Comparison of ENCODE assay signal across 9 cellular contexts in genomic region chr9:34559616-34560546, GRCh38. TPM values are rescaled to one million over a fixed set of nuclear protein-coding genes. Genes with fewer than 3 reads are reported as not detected.
DNase-seq lines count a peak whose midpoint lies in the region; ATAC-seq and TF ChIP-seq lines count a peak whose summit lies in the region.
"Had no signal": no experiment of that assay in that cellular context is flagged by ENCODE, and none has a peak within 500 bp of the region (broad histone marks: within the 10 kb centered on the region; RNA-seq: fewer than 3 reads in every experiment).

No MANE protein-coding gene starts in this region.

- no peaks in the 10 kb centered on the region for H3K9me3 Mint-ChIP-seq in activated T-cell treated with anti-CD3 and anti-CD28 coated beads, Interleukin-2, amount 50 U/mL, for 24 hours

- peak; percentile 55 for DNase-seq in ELR (ENCODE audit: low read depth)
- peak; percentile 79 for DNase-seq in SK-N-SH
- DNase-seq in foreskin keratinocyte = peak in 1 of 2 donors; percentile 37
- DNase-seq in ovary = peak in 4 of 5 donors; percentile 53 to 79 (median 61)
- DNase-seq in SW 1271 (lab: John Stamatoyannopoulos, UW) = no peak
- no peak for DNase-seq in activated T-cell treated with anti-CD3 and anti-CD28 coated beads, Interleukin-2, amount 50 U/mL, for 24 hours
- DNase-seq in sigmoid colon = no peak

- H3K27me3 Mint-ChIP-seq in activated T-cell treated with anti-CD3 and anti-CD28 coated beads, Interleukin-2, amount 50 U/mL, for 24 hours = peaks cover 47% of the 10 kb centered on the region

- no peaks in the 10 kb centered on the region for H3K36me3 Mint-ChIP-seq in activated T-cell treated with anti-CD3 and anti-CD28 coated beads, Interleukin-2, amount 50 U/mL, for 24 hours (ENCODE audit: low read depth)

- WGBS in SK-N-SH (ENCODE audit: low lambda C conversion rate) = 26% methylated on average over 13 of the region's 21 CpGs
- WGBS in ovary, 3 donors = 2 to 6% (median 4%) methylated on average over 19 to 21 of the region's 21 CpGs
- WGBS in sigmoid colon, 2 donors = 7 to 21% methylated on average over 21 of the region's 21 CpGs

- no peak overlapping the region for H3K9ac ChIP-seq in SK-N-SH

- H3K36me3 ChIP-seq in SK-N-SH (replicated peaks in 1 of 2; ENCODE audit: control insufficient read depth in 1 of 2, insufficient read depth in 2 of 2, low read length in 1 of 2) (no peaks in the 10 kb centered on the region), ovary (no peaks in the 10 kb centered on the region), sigmoid colon (no peaks in the 10 kb centered on the region)

- H3K27ac Mint-ChIP-seq in activated T-cell treated with anti-CD3 and anti-CD28 coated beads, Interleukin-2, amount 50 U/mL, for 24 hours = no peak overlapping the region

- H3K27ac ChIP-seq in SK-N-SH (ENCODE audit: low read depth in 2 of 2, low read length in 1 of 2) (peak overlapping the region in 1 of 2 experiments; percentile 74; a peak in 2 of 4 replicates), foreskin keratinocyte (no peak overlapping the region), ovary (no peak overlapping the region), sigmoid colon (peak overlapping the region in 2 of 4 donors; percentile 31 to 56)

- H3K9me3 ChIP-seq in SK-N-SH (no peaks in the 10 kb centered on the region), ovary (no peaks in the 10 kb centered on the region), sigmoid colon (peaks cover 0 to 3% (median 0%) of the 10 kb centered on the region in 4 donors)

- POLR2A ChIA-PET in SK-N-SH (lab: Yijun Ruan, JAX) = no interaction called here

- H3K4me3 ChIP-seq in SK-N-SH (ENCODE audit: low read depth in 2 of 2, low read length in 1 of 2) (no peak overlapping the region), ovary (no peak overlapping the region), sigmoid colon (no peak overlapping the region)

- H3K27me3 ChIP-seq in SK-N-SH (ENCODE audit: insufficient read depth) (no peaks in the 10 kb centered on the region), foreskin keratinocyte (peaks cover 85% of the 10 kb centered on the region), ovary (no peaks in the 10 kb centered on the region), sigmoid colon (peaks cover 0 to 47% (median 21%) of the 10 kb centered on the region in 3 donors)

- TF ChIP-seq CTCF in SK-N-SH (IDR thresholded peaks at IDR 0.05) (no peak), foreskin keratinocyte (conservative IDR thresholded peaks at IDR 0.05) (no peak), ovary (IDR thresholded peaks at IDR 0.05) (no peak), sigmoid colon (IDR thresholded peaks at IDR 0.05) (no peak)

- TF ChIP-seq POLR2A in ovary (IDR thresholded peaks at IDR 0.05) (no peak), sigmoid colon (IDR thresholded peaks at IDR 0.05) (no peak)

- H3K4me1 ChIP-seq in SK-N-SH (ENCODE audit: control insufficient read depth in 1 of 2, insufficient read depth in 2 of 2, low read depth in 1 of 2, low read length in 1 of 2) (peaks cover 0 to 72% of the 10 kb centered on the region in 2 experiments; a peak in 2 of 4 replicates), foreskin keratinocyte (no peaks in the 10 kb centered on the region), ovary (ENCODE audit: insufficient read depth) (peaks cover 15% of the 10 kb centered on the region), sigmoid colon (peaks cover 0 to 18% (median 5%) of the 10 kb centered on the region in 4 donors)

- intact Hi-C loops in ovary (cut with DNase I) (no loop called here), sigmoid colon (cut with DNase I) (no loop called here)

- no peak overlapping the region for H3K4me3 Mint-ChIP-seq in activated T-cell treated with anti-CD3 and anti-CD28 coated beads, Interleukin-2, amount 50 U/mL, for 24 hours

- CTCF ChIA-PET in SK-N-SH (lab: Yijun Ruan, JAX) = interaction anchor here (0.7 to 18.0 kb wide), 5 partner anchors 8 to 32 kb away, joined by 3 to 507 read pairs (median 5); partner anchors contain the start of gene CNTFR

- H3K79me2 ChIP-seq in SK-N-SH (ENCODE audit: insufficient read depth) = no peaks in the 10 kb centered on the region

- no peaks in the 10 kb centered on the region for H4K20me1 ChIP-seq in SK-N-SH (ENCODE audit: insufficient read depth)

- ATAC-seq in foreskin keratinocyte (peak; percentile 63), GM21528 (IDR thresholded peaks at IDR 0.05; ENCODE audit: low FRiP score, unreplicated experiment) (no peak)

- no peaks in the 10 kb centered on the region for H3K9me2 ChIP-seq in SK-N-SH

- TF ChIP-seq RAD21 in SK-N-SH (IDR thresholded peaks at IDR 0.05; ENCODE audit: low read length) = no peak

- peak overlapping the region; percentile 44; the same call in 1 of the 2 replicates for H3K4me2 ChIP-seq in SK-N-SH

- no peaks in the 10 kb centered on the region for H3F3A ChIP-seq in SK-N-SH (replicated peaks; ENCODE audit: insufficient read depth)

- TF ChIP-seq EP300 in SK-N-SH (IDR thresholded peaks at IDR 0.05; ENCODE audit: borderline replicate concordance in 1 of 2, low read depth in 1 of 2, low read length in 1 of 2) (no peak), ovary (IDR thresholded peaks at IDR 0.05) (no peak), sigmoid colon (IDR thresholded peaks at IDR 0.05) (no peak)

- no peaks in the 10 kb centered on the region for H3K4me1 Mint-ChIP-seq in activated T-cell treated with anti-CD3 and anti-CD28 coated beads, Interleukin-2, amount 50 U/mL, for 24 hours (ENCODE audit: low read depth)

- H2AFZ ChIP-seq in SK-N-SH (ENCODE audit: low read depth) = no peak overlapping the region; the same call in 1 of the 2 replicates

TF ChIP-seq in SK-N-SH, 30 proteins besides CTCF, POLR2A, EP300 and RAD21:
- TF ChIP-seq USF1 (IDR thresholded peaks at IDR 0.05; ENCODE audit: borderline replicate concordance, low read depth) = peak; percentile 20; the same call in 1 of the 2 replicates
- no peak for TF ChIP-seq GABPA (IDR thresholded peaks at IDR 0.05; ENCODE audit: low read depth)
- peak; percentile 55 for TF ChIP-seq MXI1 (IDR thresholded peaks at IDR 0.05; ENCODE audit: low read depth, low read length)

RNA-seq across cellular contexts. Expression of gene CNTFR, which starts 29.6 kb away (rescaled TPM):
- polyA plus RNA-seq in SK-N-SH (2012; rRNA removed) = 1.8 and 3.7 TPM in 2 replicates
- polyA plus RNA-seq in SK-N-SH (2012; cell fraction: cytosol; rRNA removed) = 2.5 and 5.0 TPM in 2 replicates
- 1.2 and 2.3 TPM in 2 replicates for polyA plus RNA-seq in SK-N-SH (2012; cell fraction: nucleus; rRNA removed)
- total RNA-seq in foreskin keratinocyte = not detected in 2 replicates
- polyA plus RNA-seq in foreskin keratinocyte = not detected in 2 replicates
- total RNA-seq in ovary = 1 to 10 TPM; 1.3 to 3.7 (median 2.6) TPM
- 1 to 10 TPM; 1.2 to 4.7 TPM for polyA plus RNA-seq in ovary
- 10 to 100 TPM in 1 of 4 donors, 1 to 10 TPM in 3; 3.0 to 12.9 (median 7.5) TPM for total RNA-seq in sigmoid colon
- polyA plus RNA-seq in sigmoid colon = 1 to 10 TPM; 1.6 to 4.6 (median 4.2) TPM
- total RNA-seq: OCI-LY7 had no signal

RNA-seq across cellular contexts. Expression of gene ENHO, which starts 37.1 kb away (rescaled TPM):
- polyA plus RNA-seq in SK-N-SH (2012; rRNA removed) = 1.2 and 1.5 TPM in 2 replicates
- polyA plus RNA-seq in SK-N-SH (2012; cell fraction: cytosol; rRNA removed) = 0.44 and 1.2 TPM in 2 replicates
- polyA plus RNA-seq in SK-N-SH (2012; cell fraction: nucleus; rRNA removed) = 0.18 and 1.0 TPM in 2 replicates
- total RNA-seq in foreskin keratinocyte = not detected in 2 replicates
- 0.10 and 0.13 TPM in 2 replicates for polyA plus RNA-seq in foreskin keratinocyte
- total RNA-seq in ovary = under 1 TPM in 6 of 7 donors, not detected in 1; 0.22 to 0.56 (median 0.29) TPM
- under 1 TPM in 1 of 2 donors, not detected in 1; 0.87 TPM for polyA plus RNA-seq in ovary
- total RNA-seq in sigmoid colon = 1 to 10 TPM in 1 of 4 donors, not detected in 3; 2.5 TPM
- polyA plus RNA-seq in sigmoid colon = 1 to 10 TPM; 1.9 to 7.4 (median 6.0) TPM

RNA-seq across cellular contexts. Expression of gene RPP25L, which starts 52.0 kb away (rescaled TPM):
- polyA plus RNA-seq in SK-N-SH (2012; rRNA removed) = 46.3 and 47.6 TPM in 2 replicates
- 22.6 and 32.3 TPM in 2 replicates for polyA plus RNA-seq in SK-N-SH (2012; cell fraction: cytosol; rRNA removed)
- polyA plus RNA-seq in SK-N-SH (2012; cell fraction: nucleus; rRNA removed) = 21.7 and 29.2 TPM in 2 replicates
- 21.1 and 24.3 TPM in 2 replicates for total RNA-seq in foreskin keratinocyte
- polyA plus RNA-seq in foreskin keratinocyte = 28.4 and 33.1 TPM in 2 replicates
- total RNA-seq in ovary = 10 to 100 TPM; 14.4 to 26.0 (median 20.6) TPM
- polyA plus RNA-seq in ovary = 10 to 100 TPM in 1 of 2 donors, 1 to 10 TPM in 1; 5.4 to 28.8 TPM
- total RNA-seq in sigmoid colon = 10 to 100 TPM; 23.3 to 44.3 (median 31.5) TPM
- 10 to 100 TPM; 47.4 to 72.1 (median 49.2) TPM for polyA plus RNA-seq in sigmoid colon

Comparison
In these comparisons a context has a peak if more than half of its experiments do, and no peak if none do; other contexts are left out.
1. DNase-seq: peak in ELR (single experiment), SK-N-SH (single experiment) and ovary (4 of 5); none in SW 1271 (0 of 2), activated T-cell treated with anti-CD3 and anti-CD28 coated beads, Interleukin-2, amount 50 U/mL, for 24 hours (single experiment) and sigmoid colon (single experiment).